In the genomic region with DNA sequence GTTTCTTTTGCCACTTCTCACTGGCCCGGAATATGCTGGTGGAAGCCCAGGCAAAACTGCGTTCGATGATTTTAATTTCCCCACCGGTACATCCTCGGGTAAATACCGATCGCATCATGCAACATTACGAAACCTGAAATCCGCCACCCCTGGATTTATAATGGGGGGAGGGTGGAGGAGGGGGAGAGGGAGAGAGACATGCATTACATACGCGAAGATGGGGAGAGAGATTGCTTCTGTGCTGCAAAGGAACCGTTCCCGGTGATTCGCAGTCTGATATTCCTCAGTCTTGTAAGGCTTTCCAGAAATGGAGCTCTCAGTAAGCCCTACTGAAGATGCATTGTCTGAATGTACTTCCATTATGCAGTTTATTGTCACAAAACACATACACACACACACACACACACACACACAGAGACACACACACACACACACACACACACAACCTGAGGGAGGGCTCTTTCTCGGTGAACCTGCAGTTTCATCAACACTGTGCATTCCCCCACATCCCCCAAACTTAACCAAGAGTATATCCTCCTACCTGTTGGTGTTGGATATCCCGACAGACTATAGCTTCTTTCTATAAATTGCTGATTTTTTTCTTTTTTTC, we compare ENCODE assay signal across 9 cellular contexts. TPM values are rescaled to one million over a fixed set of nuclear protein-coding genes. Genes with fewer than 3 reads are reported as not detected.
DNase-seq lines count a peak whose midpoint lies in the region; ATAC-seq and TF ChIP-seq lines count a peak whose summit lies in the region.
"Had no signal": no experiment of that assay in that cellular context is flagged by ENCODE, and none has a peak within 500 bp of the region (broad histone marks: within the 10 kb centered on the region; RNA-seq: fewer than 3 reads in every experiment).

No MANE protein-coding gene starts in this region.

- H3K4me3 ChIP-seq in NB4 (ENCODE audit: low read depth, low read length), result peak overlapping the region; percentile 65
- no peak overlapping the region for H3K4me3 ChIP-seq in body of pancreas
- H3K4me3 ChIP-seq in mesodermal cell (ENCODE audit: extremely low read depth, insufficient read depth, low read length, poor library complexity, severe bottlenecking), result peak overlapping the region; percentile 43
- H3K4me3 ChIP-seq: BLaER1 treated with 17β-estradiol and CSF1 and Interleukin-3, amounts not matched to agents 10 nM and 100 nM had no signal

- no peaks in the 10 kb centered on the region for H3K27me3 ChIP-seq in body of pancreas
- H3K27me3 ChIP-seq: BLaER1 treated with 17β-estradiol and CSF1 and Interleukin-3, amounts not matched to agents 10 nM and 100 nM had no signal

- peaks cover 6% of the 10 kb centered on the region for H3K4me1 ChIP-seq in body of pancreas
- H3K4me1 ChIP-seq in mesodermal cell (ENCODE audit: control insufficient read depth, insufficient read depth, low read length, poor library complexity, severe bottlenecking), result no peaks in the 10 kb centered on the region

- ATAC-seq in body of pancreas, result peak; percentile 28

- H3K27ac ChIP-seq in body of pancreas (no peak overlapping the region), mesodermal cell (ENCODE audit: low read depth, low read length, severe bottlenecking) (no peak overlapping the region)
- H3K27ac ChIP-seq: BLaER1 treated with 17β-estradiol and CSF1 and Interleukin-3, amounts not matched to agents 10 nM and 100 nM had no signal

- H3K9me3 ChIP-seq in body of pancreas (no peaks in the 10 kb centered on the region), mesodermal cell (ENCODE audit: control insufficient read depth, low read length) (no peaks in the 10 kb centered on the region)

- WGBS in body of pancreas, 2 donors, result 21 to 27% methylated on average over 16 of the region's 16 CpGs
- WGBS in mesodermal cell (ENCODE audit: insufficient coverage in 2 of 2), 2 experiments, result 80 to 86% methylated on average over 15 of the region's 16 CpGs

- no peak for TF ChIP-seq POLR2A in NB4 (IDR thresholded peaks at IDR 0.05; ENCODE audit: extremely low read depth, insufficient read length)
- no peak for TF ChIP-seq POLR2A in body of pancreas (IDR thresholded peaks at IDR 0.05)

- intact Hi-C loops in body of pancreas (cut with DNase I), result no loop called here

- TF ChIP-seq CTCF in NB4 (IDR thresholded peaks at IDR 0.05; ENCODE audit: low read depth, low read length), result no peak
- no peak for TF ChIP-seq CTCF in body of pancreas (IDR thresholded peaks at IDR 0.05)

- H3K36me3 ChIP-seq in body of pancreas (replicated peaks in 1 of 2; ENCODE audit: insufficient read depth in 1 of 2, low read depth in 2 of 2) (no peaks in the 10 kb centered on the region), mesodermal cell (ENCODE audit: control insufficient read depth, insufficient read depth, low read length) (no peaks in the 10 kb centered on the region)
- H3K36me3 ChIP-seq: BLaER1 treated with 17β-estradiol and CSF1 and Interleukin-3, amounts not matched to agents 10 nM and 100 nM had no signal

- DNase-seq in NCI-H510A treated with DMSO at 0.1 percent for 48 hours (lab: John Stamatoyannopoulos, UW), result peak; percentile 29
- no peak for DNase-seq in NCI-H510A (lab: John Stamatoyannopoulos, UW)
- peak; percentile 62 for DNase-seq in NB4 (ENCODE audit: low read depth)
- DNase-seq in body of pancreas, result peak in 1 of 4 donors; percentile 1
- no peak for DNase-seq in NCI-H2029 treated with DMSO at 0.1 percent for 48 hours (lab: John Stamatoyannopoulos, UW)
- DNase-seq in OCI-M2 (lab: John Stamatoyannopoulos, UW; ENCODE audit: unreplicated experiment), result no peak
- DNase-seq in NK-92 treated with Interleukin-12 subunit alpha and Interleukin-12 subunit beta, amount 100 ng/mL, for 24 hours (lab: John Stamatoyannopoulos, UW), result no peak

RNA-seq across cellular contexts. Expression of a gene that starts 0.7 kb away (rescaled TPM):
- under 1 TPM; 0.26 to 0.33 TPM for total RNA-seq in body of pancreas
- polyA plus RNA-seq in mesodermal cell (2013, experiment 1 of 2), result 2.1 TPM
- polyA plus RNA-seq in mesodermal cell (2013, experiment 2 of 2), result 2.4 TPM

RNA-seq across cellular contexts. Expression of a gene that starts 32.5 kb away (rescaled TPM):
- total RNA-seq in body of pancreas, result 10 to 100 TPM in 1 of 2 donors, 1 to 10 TPM in 1; 6.9 to 19.7 TPM
- polyA plus RNA-seq in mesodermal cell (2013, experiment 1 of 2), result 64.7 TPM
- polyA plus RNA-seq in mesodermal cell (2013, experiment 2 of 2), result 80.0 TPM

Comparison
In these comparisons a context has a peak if more than half of its experiments do, and no peak if none do; other contexts are left out.
1. DNase-seq: peak in NCI-H510A treated with DMSO at 0.1 percent for 48 hours (single experiment) and NB4 (single experiment); none in NCI-H510A (single experiment), NCI-H2029 treated with DMSO at 0.1 percent for 48 hours (single experiment), OCI-M2 (single experiment) and NK-92 treated with Interleukin-12 subunit alpha and Interleukin-12 subunit beta, amount 100 ng/mL, for 24 hours (single experiment).
2. H3K4me3 ChIP-seq: peak in NB4 (single experiment) and mesodermal cell (single experiment); none in body of pancreas (0 of 2).